Comparison of ENCODE assay signal across 4 cellular contexts in the genomic region with DNA sequence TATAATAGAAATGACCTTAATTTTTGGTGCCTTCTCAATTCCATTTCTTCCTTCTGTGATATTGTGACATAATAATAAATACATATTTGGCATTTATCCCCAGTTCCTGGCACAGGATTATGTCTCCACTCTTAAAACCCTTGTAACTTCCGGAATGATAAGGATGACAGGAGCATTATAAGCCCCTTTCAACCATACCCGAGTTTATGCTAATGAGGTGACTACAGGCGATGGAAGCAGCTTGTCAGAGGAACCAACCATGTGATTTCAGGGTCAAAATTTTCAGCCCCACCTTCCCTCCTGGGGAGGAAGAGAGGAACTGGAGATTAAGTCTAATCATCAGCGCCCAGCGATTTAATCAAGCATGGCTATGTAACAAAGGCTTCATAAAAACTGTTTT.
"Had no signal": no experiment of that assay in that cellular context is flagged by ENCODE, and none has a peak within 500 bp of the region (broad histone marks: within the 10 kb centered on the region; RNA-seq: fewer than 3 reads in every experiment).

No MANE protein-coding gene starts in this region.

- H2AFZ ChIP-seq: GM23338 had no signal

- H3K4me3 ChIP-seq: GM23338 had no signal

- DNase-seq: H9, HCEC 1CT, KBM-7 had no signal

- H3K4me2 ChIP-seq: GM23338 had no signal
